Comparison of ENCODE assay signal across 9 cellular contexts in genomic region chr16:31452631-31453106, GRCh38. TPM values are rescaled to one million over a fixed set of nuclear protein-coding genes. Genes with fewer than 3 reads are reported as not detected.
DNase-seq lines count a peak whose midpoint lies in the region; ATAC-seq, FAIRE-seq and TF ChIP-seq lines count a peak whose summit lies in the region.
"Had no signal": no experiment of that assay in that cellular context is flagged by ENCODE, and none has a peak within 500 bp of the region (broad histone marks: within the 10 kb centered on the region; RNA-seq: fewer than 3 reads in every experiment).

No MANE protein-coding gene starts in this region.

- H2BK5ac ChIP-seq in IMR-90 (ENCODE audit: low read depth, low read length, poor library complexity, severe bottlenecking), result peak overlapping the region; percentile 92

- TF ChIP-seq RAD21 in IMR-90 (IDR thresholded peaks at IDR 0.05; ENCODE audit: low read length), result no peak

- in situ Hi-C loops in IMR-90 (cut with MboI; ENCODE audit: low sequenced_read_pairs), result loop anchor here (25.0 kb wide), 1 partner anchor 410 kb away; the partner anchor contains the start of gene ZNF267

- DNase-seq in IMR-90, result peak; percentile 94
- peak; percentile 10 for DNase-seq in kidney
- no peak for DNase-seq in D341Med (ENCODE audit: low spot score)
- no peak for DNase-seq in NAMALWA (ENCODE audit: low spot score)
- DNase-seq in left colon, result no peak
- DNase-seq in CD4-positive, alpha-beta memory T cell, result no peak
- DNase-seq: effector memory CD4-positive, alpha-beta T cell had no signal

- H2BK120ac ChIP-seq in IMR-90 (ENCODE audit: low read depth, low read length), result peak overlapping the region; percentile 80

- no CpG with 5 or more reads among the region's 3 CpGs for WGBS in IMR-90 (ENCODE audit: extremely low coverage in 2 of 2, insufficient read length in 1 of 2), 2 experiments
- WGBS in thymus, result 91% methylated on average over 3 of the region's 3 CpGs

- dilution Hi-C loops in IMR-90 (cut with HindIII; ENCODE audit: low sequenced_read_pairs, unreplicated experiment), result no loop called here

- no peak for FAIRE-seq in kidney (lab: Jason Lieb, UNC)

- H4K91ac ChIP-seq in IMR-90 (ENCODE audit: insufficient read depth, low read depth, low read length), result peak overlapping the region; percentile 80

- peak; percentile 81 for ATAC-seq in IMR-90 (ENCODE audit: low read depth)
- no peak for ATAC-seq in left colon

- H3K9me1 ChIP-seq in IMR-90 (ENCODE audit: insufficient read depth, low read length), result peaks cover 30% of the 10 kb centered on the region

- H3K4me2 ChIP-seq in IMR-90 (ENCODE audit: low read depth, low read length), result peak overlapping the region; percentile 42

- peak overlapping the region; percentile 73 for H2AK5ac ChIP-seq in IMR-90 (ENCODE audit: low read depth, low read length)

- H3K79me1 ChIP-seq in IMR-90 (ENCODE audit: low read depth in 1 of 2, low read length in 2 of 2), result peaks cover 11 to 63% of the 10 kb centered on the region in 2 experiments

- H3K4me1 ChIP-seq in IMR-90 (ENCODE audit: control insufficient read depth, insufficient read depth, low read length) (peaks cover 22% of the 10 kb centered on the region), kidney (ENCODE audit: control insufficient read depth in 1 of 2, insufficient read depth in 1 of 2, low read depth in 1 of 2, low read length in 2 of 2) (peaks cover 10 to 25% of the 10 kb centered on the region in 2 donors), thymus (ENCODE audit: control insufficient read depth, insufficient read depth, low read length) (peaks cover 10% of the 10 kb centered on the region)
- H3K4me1 ChIP-seq in CD4-positive, alpha-beta memory T cell (ENCODE audit: insufficient read depth, low read length), result peaks cover 26% of the 10 kb centered on the region

- no peaks in the 10 kb centered on the region for H3K36me3 Mint-ChIP-seq in brain
- H3K36me3 Mint-ChIP-seq in CD4-positive, alpha-beta memory T cell, result no peaks in the 10 kb centered on the region

- CTCF ChIA-PET in IMR-90 (lab: Yijun Ruan, JAX), result interaction anchor here (0.9 to 1.0 kb wide), 4 partner anchors 10 to 469 kb away, joined by 3 to 5 read pairs (median 4); partner anchors contain the start of gene ZNF843
- CTCF ChIA-PET in CD4-positive, alpha-beta memory T cell (lab: Charles Lee; ENCODE audit: partially characterized antibody), result interaction anchor here (2.4 kb wide), 1 partner anchor 416 kb away, joined by 7 read pairs; no protein-coding TSS in a partner anchor

- H3K27ac ChIP-seq in IMR-90 (ENCODE audit: insufficient read depth, low read length) (peak overlapping the region; percentile 91), kidney (ENCODE audit: low read depth in 2 of 2, low read length in 2 of 2) (no peak overlapping the region), thymus (ENCODE audit: low read depth) (peak overlapping the region; percentile 74)
- no peak overlapping the region for H3K27ac ChIP-seq in CD4-positive, alpha-beta memory T cell (ENCODE audit: low read depth, low read length)

- peak overlapping the region; percentile 83 for H3K18ac ChIP-seq in IMR-90 (ENCODE audit: low read depth, low read length)

- no peaks in the 10 kb centered on the region; the same call in 1 of the 2 replicates for H3K36me3 ChIP-seq in IMR-90 (ENCODE audit: control insufficient read depth, insufficient read depth, low read length)
- peaks cover 0 to 2% of the 10 kb centered on the region in 2 donors for H3K36me3 ChIP-seq in kidney (ENCODE audit: control insufficient read depth in 1 of 2, insufficient read depth in 2 of 2, low read length in 2 of 2)
- no peaks in the 10 kb centered on the region for H3K36me3 ChIP-seq in thymus (ENCODE audit: control insufficient read depth, insufficient read depth)
- no peaks in the 10 kb centered on the region for H3K36me3 ChIP-seq in CD4-positive, alpha-beta memory T cell (ENCODE audit: insufficient read depth, low read length)

- BruUV-seq in IMR-90 (replicated peaks; lab: Mats Ljungman, UMichigan), result no TSS peak

- peaks cover 67% of the 10 kb centered on the region for H3K4me1 Mint-ChIP-seq in brain
- peaks cover 20 to 37% (median 29%) of the 10 kb centered on the region in 4 donors for H3K4me1 Mint-ChIP-seq in CD4-positive, alpha-beta memory T cell

- H4K20me1 ChIP-seq in IMR-90 (ENCODE audit: insufficient read depth, low read length), result peaks cover 33% of the 10 kb centered on the region

- peak overlapping the region; percentile 91 for H3K23ac ChIP-seq in IMR-90 (ENCODE audit: low read depth, low read length)

- peak overlapping the region; percentile 78 for H3K14ac ChIP-seq in IMR-90 (replicated peaks; ENCODE audit: low read depth, low read length)

- H2AK9ac ChIP-seq in IMR-90 (replicated peaks; ENCODE audit: low read depth, low read length, poor library complexity), result peak overlapping the region; percentile 91

- peak overlapping the region; percentile 3; the same call in 1 of the 2 replicates for H3K9ac ChIP-seq in IMR-90 (ENCODE audit: low read depth, low read length)
- H3K9ac ChIP-seq in kidney (ENCODE audit: low read length in 2 of 2), result no peak overlapping the region

- H3K56ac ChIP-seq in IMR-90 (ENCODE audit: extremely low read depth, insufficient read depth, low read length), result peak overlapping the region; percentile 48; the same call in 1 of the 2 replicates

- peak overlapping the region; percentile 82 for H2AFZ ChIP-seq in IMR-90 (replicated peaks; ENCODE audit: low read length, poor library complexity)

- peak overlapping the region in 1 of 2 experiments; percentile 93; a peak in 2 of 4 replicates for H4K8ac ChIP-seq in IMR-90 (ENCODE audit: low read depth in 2 of 2, low read length in 2 of 2)

- 0 out of 2 replicates have a peak, but pooled peaks have one; percentile 21 for TF ChIP-seq POLR2A in IMR-90 (IDR thresholded peaks at IDR 0.05; ENCODE audit: low read depth, low read length)

- intact Hi-C loops in IMR-90 (cut with micrococcal nuclease) (no loop called here), kidney (cut with DNase I) (no loop called here), left colon (cut with DNase I, micrococcal nuclease) (no loop called here)
- intact Hi-C loops in CD4-positive, alpha-beta memory T cell (cut with micrococcal nuclease), result no loop called here

- H3K27me3 Mint-ChIP-seq in brain, result no peaks in the 10 kb centered on the region
- H3K27me3 Mint-ChIP-seq in CD4-positive, alpha-beta memory T cell, result no peaks in the 10 kb centered on the region

- POLR2A ChIA-PET in IMR-90 (lab: Charles Lee; ENCODE audit: unreplicated experiment), result interaction anchor here (0.9 kb wide), 1 partner anchor 335 kb away, joined by 3 read pairs; the partner anchor contains the start of gene KAT8
- POLR2A ChIA-PET in CD4-positive, alpha-beta memory T cell (lab: Charles Lee; ENCODE audit: partially characterized antibody), result interaction anchor here (1.3 kb wide), 1 partner anchor 36 kb away, joined by 4 read pairs; no protein-coding TSS in a partner anchor

- no peak for TF ChIP-seq CTCF in IMR-90 (conservative IDR thresholded peaks at IDR 0.05; ENCODE audit: low read depth, low read length)
- TF ChIP-seq CTCF in brain (conservative IDR thresholded peaks at IDR 0.05), result no peak
- TF ChIP-seq CTCF in kidney (IDR thresholded peaks at IDR 0.05; ENCODE audit: borderline replicate concordance, extremely low read depth, insufficient read depth), result no peak

- peak overlapping the region; percentile 81 for H3K4ac ChIP-seq in IMR-90 (ENCODE audit: low read depth, low read length)

- H3K27ac Mint-ChIP-seq in brain, result peak overlapping the region; percentile 59 to 93 (median 77)
- H3K27ac Mint-ChIP-seq in CD4-positive, alpha-beta memory T cell, result peak overlapping the region in 3 of 7 donors; percentile 5 to 36 (median 17)

- peak overlapping the region; percentile 67 for H2BK20ac ChIP-seq in IMR-90 (ENCODE audit: low read depth, low read length)

- no peak overlapping the region for H3K4me3 ChIP-seq in IMR-90 (ENCODE audit: insufficient read depth, low read depth, low read length)
- H3K4me3 ChIP-seq in kidney (ENCODE audit: low read length in 2 of 2), result no peak overlapping the region
- no peak overlapping the region for H3K4me3 ChIP-seq in thymus (ENCODE audit: low read length)
- H3K4me3 ChIP-seq in CD4-positive, alpha-beta memory T cell (ENCODE audit: low read length in 2 of 2), result no peak overlapping the region

- H2BK15ac ChIP-seq in IMR-90 (ENCODE audit: low read depth, low read length), result peak overlapping the region; percentile 67; the same call in 1 of the 3 replicates

- no peaks in the 10 kb centered on the region for H3K9me3 ChIP-seq in IMR-90 (ENCODE audit: control insufficient read depth, insufficient read depth, low read length)
- no peaks in the 10 kb centered on the region for H3K9me3 ChIP-seq in kidney (ENCODE audit: control insufficient read depth in 1 of 2, low read length in 2 of 2)
- no peaks in the 10 kb centered on the region for H3K9me3 ChIP-seq in thymus (ENCODE audit: control insufficient read depth)
- H3K9me3 ChIP-seq in CD4-positive, alpha-beta memory T cell (ENCODE audit: control insufficient read depth in 1 of 2, low read length in 2 of 2), result no peaks in the 10 kb centered on the region

- H4K5ac ChIP-seq in IMR-90 (ENCODE audit: low read depth, low read length), result peak overlapping the region; percentile 51

- peak overlapping the region in 3 of 5 experiments; percentile 16 to 54 (median 51) for H3K4me3 Mint-ChIP-seq in brain
- H3K4me3 Mint-ChIP-seq in CD4-positive, alpha-beta memory T cell, result no peak overlapping the region

- H3K27me3 ChIP-seq in IMR-90 (ENCODE audit: control insufficient read depth, insufficient read depth, low read length), result no peaks in the 10 kb centered on the region
- H3K27me3 ChIP-seq in thymus (ENCODE audit: control insufficient read depth, insufficient read depth), result no peaks in the 10 kb centered on the region
- H3K27me3 ChIP-seq in CD4-positive, alpha-beta memory T cell (ENCODE audit: insufficient read depth, low read length), result no peaks in the 10 kb centered on the region

- H3K9me3 Mint-ChIP-seq in brain, result no peaks in the 10 kb centered on the region
- peaks cover 0 to 1% (median 0%) of the 10 kb centered on the region in 8 donors for H3K9me3 Mint-ChIP-seq in CD4-positive, alpha-beta memory T cell

RNA-seq across cellular contexts. Expression of gene ARMC5, which starts 6.6 kb away (rescaled TPM):
- total RNA-seq in IMR-90 (2012; rRNA removed), result 2.3 and 3.1 TPM in 2 replicates
- 7.5 and 10.2 TPM in 2 replicates for polyA plus RNA-seq in IMR-90 (2012; rRNA removed)
- polyA plus RNA-seq in IMR-90 (2012; cell fraction: cytosol; rRNA removed), result 9.2 and 11.1 TPM in 2 replicates
- 37.2 and 59.8 TPM in 2 replicates for polyA plus RNA-seq in IMR-90 (2012; cell fraction: nucleus; rRNA removed; ENCODE audit: low replicate concordance)
- polyA plus RNA-seq in brain (ENCODE audit: insufficient read depth, low read depth, low replicate concordance), result 19.2 TPM
- 9.6 TPM for total RNA-seq in kidney
- polyA plus RNA-seq in kidney (ENCODE audit: insufficient read depth, low read depth, low replicate concordance), result 10.9 TPM
- 19.7 TPM for polyA plus RNA-seq in thymus
- total RNA-seq in left colon, result 1 to 10 TPM; 7.0 to 8.5 TPM
- 1 to 10 TPM; 6.5 to 7.0 TPM for total RNA-seq in CD4-positive, alpha-beta memory T cell
- polyA plus RNA-seq in CD4-positive, alpha-beta memory T cell, result 1 to 10 TPM; 4.3 to 6.1 TPM

RNA-seq across cellular contexts. Expression of gene ZNF843, which starts 10.1 kb away (rescaled TPM):
- total RNA-seq in IMR-90 (2012; rRNA removed), result under 0.01 TPM in 2 replicates
- 0.13 and 0.27 TPM in 2 replicates for polyA plus RNA-seq in IMR-90 (2012; rRNA removed)
- polyA plus RNA-seq in IMR-90 (2012; cell fraction: cytosol; rRNA removed), result 0.16 and 0.34 TPM in 2 replicates
- 0.09 and 0.16 TPM in 2 replicates for polyA plus RNA-seq in IMR-90 (2012; cell fraction: nucleus; rRNA removed; ENCODE audit: low replicate concordance)
- polyA plus RNA-seq in brain (ENCODE audit: insufficient read depth, low read depth, low replicate concordance), result 1.4 TPM
- total RNA-seq in kidney, result 1.4 TPM
- 0.67 TPM for polyA plus RNA-seq in kidney (ENCODE audit: insufficient read depth, low read depth, low replicate concordance)
- 0.39 TPM for polyA plus RNA-seq in thymus
- total RNA-seq in left colon, result under 1 TPM; 0.31 to 0.39 TPM
- under 1 TPM; 0.19 to 0.23 TPM for total RNA-seq in CD4-positive, alpha-beta memory T cell
- polyA plus RNA-seq in CD4-positive, alpha-beta memory T cell, result not detected

RNA-seq across cellular contexts. Expression of gene TGFB1I1, which starts 19.3 kb away (rescaled TPM):
- total RNA-seq in IMR-90 (2012; rRNA removed) (24.9 and 30.0 TPM in 2 replicates), kidney (54.4 TPM), left colon (10 to 100 TPM in 1 of 2 donors, 1 to 10 TPM in 1; 7.4 to 42.8 TPM)
- polyA plus RNA-seq in IMR-90 (2012; rRNA removed) (118 and 128 TPM in 2 replicates), brain (ENCODE audit: insufficient read depth, low read depth, low replicate concordance) (15.8 TPM), kidney (ENCODE audit: insufficient read depth, low read depth, low replicate concordance) (27.5 TPM), thymus (9.2 TPM)
- polyA plus RNA-seq in IMR-90 (2012; cell fraction: cytosol; rRNA removed), result 115 and 151 TPM in 2 replicates
- 210 and 556 TPM in 2 replicates for polyA plus RNA-seq in IMR-90 (2012; cell fraction: nucleus; rRNA removed; ENCODE audit: low replicate concordance)
- under 1 TPM; 0.42 to 0.49 TPM for total RNA-seq in CD4-positive, alpha-beta memory T cell
- under 1 TPM in 1 of 2 donors, not detected in 1; 0.57 TPM for polyA plus RNA-seq in CD4-positive, alpha-beta memory T cell

RNA-seq across cellular contexts. Expression of gene COX6A2, which starts 24.5 kb away (rescaled TPM):
- not detected in 2 replicates for total RNA-seq in IMR-90 (2012; rRNA removed)
- polyA plus RNA-seq in IMR-90 (2012; rRNA removed), result not detected in 2 replicates
- polyA plus RNA-seq in IMR-90 (2012; cell fraction: cytosol; rRNA removed), result not detected in 2 replicates
- polyA plus RNA-seq in IMR-90 (2012; cell fraction: nucleus; rRNA removed; ENCODE audit: low replicate concordance), result not detected in 2 replicates
- 1.8 TPM for polyA plus RNA-seq in brain (ENCODE audit: insufficient read depth, low read depth, low replicate concordance)
- not detected for total RNA-seq in kidney
- polyA plus RNA-seq in kidney (ENCODE audit: insufficient read depth, low read depth, low replicate concordance), result 5.5 TPM
- 2.9 TPM for polyA plus RNA-seq in thymus
- total RNA-seq in left colon, result not detected
- total RNA-seq in CD4-positive, alpha-beta memory T cell, result not detected
- not detected for polyA plus RNA-seq in CD4-positive, alpha-beta memory T cell

RNA-seq across cellular contexts. Expression of gene SLC5A2, which starts 30.3 kb away (rescaled TPM):
- total RNA-seq in IMR-90 (2012; rRNA removed) (under 0.01 TPM in 1 of 2 replicates, not detected in the other), kidney (4.8 TPM), left colon (under 1 TPM; 0.28 to 0.79 TPM)
- polyA plus RNA-seq in IMR-90 (2012; rRNA removed) (0.10 TPM in 1 of 2 replicates, not detected in the other), brain (ENCODE audit: insufficient read depth, low read depth, low replicate concordance) (3.7 TPM), kidney (ENCODE audit: insufficient read depth, low read depth, low replicate concordance) (208 TPM), thymus (2.8 TPM)
- polyA plus RNA-seq in IMR-90 (2012; cell fraction: cytosol; rRNA removed), result 0.03 and 0.04 TPM in 2 replicates
- 0.17 and 0.38 TPM in 2 replicates for polyA plus RNA-seq in IMR-90 (2012; cell fraction: nucleus; rRNA removed; ENCODE audit: low replicate concordance)
- total RNA-seq in CD4-positive, alpha-beta memory T cell, result 1 to 10 TPM; 2.8 to 4.5 TPM
- 1 to 10 TPM in 1 of 2 donors, under 1 TPM in 1; 0.12 to 2.8 TPM for polyA plus RNA-seq in CD4-positive, alpha-beta memory T cell

Comparison
In these comparisons a context has a peak if more than half of its experiments do, and no peak if none do; other contexts are left out.
1. DNase-seq: peak in IMR-90 (single experiment) and kidney (single experiment); none in D341Med (single experiment), NAMALWA (single experiment), left colon (0 of 2) and CD4-positive, alpha-beta memory T cell (0 of 5).
2. H3K27ac ChIP-seq: peak in IMR-90 (single experiment) and thymus (single experiment); none in kidney (0 of 2) and CD4-positive, alpha-beta memory T cell (single experiment).
3. H3K4me3 Mint-ChIP-seq: peak in brain (3 of 5); none in CD4-positive, alpha-beta memory T cell (0 of 8).